ENCODE assay signal across 12 cellular contexts in genomic region chr2:215579809-215580208, GRCh38.
A peak's percentile ranks its signal among the peaks of the same experiment; 100 is the strongest.
DNase-seq lines count a peak whose midpoint lies in the region; ATAC-seq and TF ChIP-seq lines count a peak whose summit lies in the region.
"Had no signal": no experiment of that assay in that cellular context is flagged by ENCODE, and none has a peak within 500 bp of the region (broad histone marks: within the 10 kb centered on the region; RNA-seq: fewer than 3 reads in every experiment).

No MANE protein-coding gene starts in this region.

- no peak overlapping the region for H3K4me3 ChIP-seq in choroid plexus epithelial cell (ENCODE audit: low read depth, low read length)
- H3K4me3 ChIP-seq in lower lobe of right lung = no peak overlapping the region
- H3K4me3 ChIP-seq in sigmoid colon = no peak overlapping the region

- H3K27me3 ChIP-seq in lower lobe of right lung (ENCODE audit: low read depth) (no peaks in the 10 kb centered on the region), sigmoid colon (no peaks in the 10 kb centered on the region)

- TF ChIP-seq CTCF in choroid plexus epithelial cell (conservative IDR thresholded peaks at IDR 0.05; ENCODE audit: low read depth, low read length) (no peak), lower lobe of right lung (IDR thresholded peaks at IDR 0.05) (no peak), sigmoid colon (IDR thresholded peaks at IDR 0.05) (no peak)

- intact Hi-C loops in lower lobe of right lung (cut with DNase I) (no loop called here), sigmoid colon (cut with DNase I) (loop anchor here (10.0 kb wide), 1 partner anchor 105 kb away; no protein-coding TSS in a partner anchor)

- H3K36me3 ChIP-seq in lower lobe of right lung (no peaks in the 10 kb centered on the region), sigmoid colon (no peaks in the 10 kb centered on the region)

- WGBS in sigmoid colon, 2 donors = 52 to 66% methylated on average over 3 of the region's 3 CpGs

- H3K9me3 ChIP-seq in lower lobe of right lung (no peaks in the 10 kb centered on the region), sigmoid colon (no peaks in the 10 kb centered on the region)

- no peak overlapping the region for H3K27ac ChIP-seq in lower lobe of right lung
- H3K27ac ChIP-seq in sigmoid colon = no peak overlapping the region

- no peak for TF ChIP-seq EP300 in sigmoid colon (IDR thresholded peaks at IDR 0.05)

- TF ChIP-seq POLR2A in sigmoid colon (IDR thresholded peaks at IDR 0.05) = no peak

- DNase-seq in Daoy (ENCODE audit: low read depth) = peak; percentile 6
- peak; percentile 72 for DNase-seq in NCI-H2171 treated with DMSO at 0.1 percent for 48 hours (lab: John Stamatoyannopoulos, UW)
- DNase-seq in choroid plexus epithelial cell (ENCODE audit: low read depth) = peak; percentile 98
- no peak for DNase-seq in lower lobe of right lung
- no peak for DNase-seq in stimulated activated CD4-positive, alpha-beta T cell treated with anti-CD3 and anti-CD28 coated beads, Interleukin-4, amount 100 ng/mL, for 4 hours
- DNase-seq in nucleus accumbens (lab: John Stamatoyannopoulos, UW) = no peak
- DNase-seq in sigmoid colon = no peak
- DNase-seq: activated T-cell treated with anti-CD3 and anti-CD28 coated beads, Interleukin-2, amount 50 U/mL, for 48 hours; NCI-H1092 treated with DMSO at 0.1 percent for 48 hours had no signal

- ATAC-seq in lower lobe of right lung (peak; percentile 42 to 51), HG03159 (IDR thresholded peaks at IDR 0.05; ENCODE audit: unreplicated experiment) (no peak)
- ATAC-seq: esophagus mucosa, left lobe of liver had no signal

- H3K4me1 ChIP-seq in lower lobe of right lung (peaks cover 6% of the 10 kb centered on the region), sigmoid colon (no peaks in the 10 kb centered on the region)

Comparison
In these comparisons a context has a peak if more than half of its experiments do, and no peak if none do; other contexts are left out.
1. DNase-seq: peak in Daoy (single experiment), NCI-H2171 treated with DMSO at 0.1 percent for 48 hours (single experiment) and choroid plexus epithelial cell (single experiment); none in lower lobe of right lung (single experiment), stimulated activated CD4-positive, alpha-beta T cell treated with anti-CD3 and anti-CD28 coated beads, Interleukin-4, amount 100 ng/mL, for 4 hours (0 of 2), nucleus accumbens (0 of 56) and sigmoid colon (single experiment).